Comparison of ENCODE assay signal across 12 cellular contexts in genomic region chr2:37666772-37667171, GRCh38. TPM values are rescaled to one million over a fixed set of nuclear protein-coding genes. Genes with fewer than 3 reads are reported as not detected.
A peak's percentile ranks its signal among the peaks of the same experiment; 100 is the strongest.
DNase-seq lines count a peak whose midpoint lies in the region; ATAC-seq and TF ChIP-seq lines count a peak whose summit lies in the region.
"Had no signal": no experiment of that assay in that cellular context is flagged by ENCODE, and none has a peak within 500 bp of the region (broad histone marks: within the 10 kb centered on the region; RNA-seq: fewer than 3 reads in every experiment).

No MANE protein-coding gene starts in this region.

- H3K4me1 ChIP-seq in gastroesophageal sphincter (peaks cover 16 to 88% (median 20%) of the 10 kb centered on the region in 3 donors), MM.1S (ENCODE audit: low read length) (peaks cover 14% of the 10 kb centered on the region; the same call in 1 of the 2 replicates)

- no peak for ATAC-seq in CD4-positive, alpha-beta T cell (ENCODE audit: poor library complexity)
- no peak for ATAC-seq in gastroesophageal sphincter
- ATAC-seq in stimulated activated effector memory CD8-positive, alpha-beta T cell treated with anti-CD3 and anti-CD28 coated beads, Interleukin-12 subunit alpha, Interleukin-12 subunit beta, amount 100 ng/mL, for 72 hours: no peak
- no peak for ATAC-seq in GM21526 (IDR thresholded peaks at IDR 0.05; ENCODE audit: low FRiP score, unreplicated experiment)
- ATAC-seq: pancreas had no signal

- no peak overlapping the region for H3K4me2 ChIP-seq in MM.1S (ENCODE audit: low read depth, low read length)

- H2AFZ ChIP-seq in MM.1S (ENCODE audit: low read length): no peak overlapping the region

- no peak overlapping the region for H3K4me3 Mint-ChIP-seq in CD4-positive, alpha-beta T cell
- H3K4me3 Mint-ChIP-seq in stimulated activated effector memory CD8-positive, alpha-beta T cell treated with anti-CD3 and anti-CD28 coated beads, Interleukin-12 subunit alpha, Interleukin-12 subunit beta, amount 100 ng/mL, for 72 hours: peak overlapping the region; percentile 26

- H3K79me2 ChIP-seq in MM.1S (ENCODE audit: low read length): peaks cover 95% of the 10 kb centered on the region

- peak overlapping the region; percentile 48 for H3K27ac Mint-ChIP-seq in CD4-positive, alpha-beta T cell
- peak overlapping the region; percentile 94 for H3K27ac Mint-ChIP-seq in stimulated activated effector memory CD8-positive, alpha-beta T cell treated with anti-CD3 and anti-CD28 coated beads, Interleukin-12 subunit alpha, Interleukin-12 subunit beta, amount 100 ng/mL, for 72 hours

- DNase-seq in CD4-positive, alpha-beta T cell: no peak
- no peak for DNase-seq in NB4 (ENCODE audit: low read depth)
- no peak for DNase-seq in stimulated activated effector memory CD8-positive, alpha-beta T cell treated with anti-CD3 and anti-CD28 coated beads, Interleukin-12 subunit alpha, Interleukin-12 subunit beta, amount 100 ng/mL, for 72 hours (ENCODE audit: low spot score in 2 of 2)
- no peak for DNase-seq in MM.1S
- DNase-seq in KG1 (lab: John Stamatoyannopoulos, UW): no peak
- DNase-seq: DMS53, NCI-H2081, pancreas, WERI-Rb-1 had no signal

- no peaks in the 10 kb centered on the region for H3K27me3 Mint-ChIP-seq in CD4-positive, alpha-beta T cell

- no peaks in the 10 kb centered on the region for H3K9me2 ChIP-seq in MM.1S (replicated peaks; ENCODE audit: insufficient read depth, low read length)

- POLR2A ChIA-PET in CD4-positive, alpha-beta T cell (lab: Charles Lee): interaction anchor here (0.6 to 2.0 kb wide), 7 partner anchors 8 to 117 kb away, joined by 3 to 9 read pairs (median 5); no protein-coding TSS in a partner anchor

- H3K36me3 ChIP-seq in gastroesophageal sphincter (peaks cover 0 to 8% of the 10 kb centered on the region in 2 donors), MM.1S (replicated peaks; ENCODE audit: insufficient read depth, low read length) (no peaks in the 10 kb centered on the region)
- H3K36me3 ChIP-seq: pancreas had no signal

- intact Hi-C loops in CD4-positive, alpha-beta T cell (cut with DNase I, micrococcal nuclease): loop anchor here in 1 of 2 experiments (2.0 kb wide), 1 partner anchor 14 kb away; no protein-coding TSS in a partner anchor

- peaks cover 45% of the 10 kb centered on the region for H3K36me3 Mint-ChIP-seq in CD4-positive, alpha-beta T cell (ENCODE audit: low read depth)
- H3K36me3 Mint-ChIP-seq in stimulated activated effector memory CD8-positive, alpha-beta T cell treated with anti-CD3 and anti-CD28 coated beads, Interleukin-12 subunit alpha, Interleukin-12 subunit beta, amount 100 ng/mL, for 72 hours: peaks cover 67% of the 10 kb centered on the region

- peaks cover 90% of the 10 kb centered on the region for H3K4me1 Mint-ChIP-seq in CD4-positive, alpha-beta T cell (ENCODE audit: low read depth)
- peaks cover 83% of the 10 kb centered on the region for H3K4me1 Mint-ChIP-seq in stimulated activated effector memory CD8-positive, alpha-beta T cell treated with anti-CD3 and anti-CD28 coated beads, Interleukin-12 subunit alpha, Interleukin-12 subunit beta, amount 100 ng/mL, for 72 hours

- peak overlapping the region; percentile 94 for H3K4me3 ChIP-seq in NB4 (ENCODE audit: low read depth, low read length)
- H3K4me3 ChIP-seq in gastroesophageal sphincter: no peak overlapping the region
- H3K4me3 ChIP-seq in MM.1S (ENCODE audit: low read length): no peak overlapping the region
- H3K4me3 ChIP-seq: pancreas, SJSA1 had no signal

- no peak for TF ChIP-seq POLR2A in NB4 (IDR thresholded peaks at IDR 0.05; ENCODE audit: extremely low read depth, insufficient read length)
- no peak for TF ChIP-seq POLR2A in gastroesophageal sphincter (IDR thresholded peaks at IDR 0.05)

- H3K9ac ChIP-seq in MM.1S (ENCODE audit: low read length): no peak overlapping the region

- H3F3A ChIP-seq in MM.1S (ENCODE audit: insufficient read depth, low read length): 0 out of 2 replicates have a peak, but pooled peaks cover under 1% of the 10 kb centered on the region

- no peaks in the 10 kb centered on the region for H3K9me3 Mint-ChIP-seq in CD4-positive, alpha-beta T cell
- H3K9me3 Mint-ChIP-seq in stimulated activated effector memory CD8-positive, alpha-beta T cell treated with anti-CD3 and anti-CD28 coated beads, Interleukin-12 subunit alpha, Interleukin-12 subunit beta, amount 100 ng/mL, for 72 hours: no peaks in the 10 kb centered on the region

- no peaks in the 10 kb centered on the region for H3K27me3 ChIP-seq in CD4-positive, alpha-beta T cell (ENCODE audit: control insufficient read depth, insufficient read depth, low read length)
- H3K27me3 ChIP-seq in gastroesophageal sphincter (no peaks in the 10 kb centered on the region), MM.1S (replicated peaks; ENCODE audit: insufficient read depth, low read length) (no peaks in the 10 kb centered on the region)
- H3K27me3 ChIP-seq: pancreas, SJSA1 had no signal

- CTCF ChIA-PET in CD4-positive, alpha-beta T cell (lab: Charles Lee): interaction anchor here (1.3 to 1.8 kb wide), 3 partner anchors 10 to 67 kb away, joined by 3 to 5 read pairs (median 3); no protein-coding TSS in a partner anchor

- TF ChIP-seq EP300 in gastroesophageal sphincter (IDR thresholded peaks at IDR 0.05): no peak

- 75% methylated on average over 2 of the region's 2 CpGs; no CpG with 5 or more reads in 1 of the 2 donors for whole genome bisulfite sequencing in gastroesophageal sphincter (ENCODE audit: low coverage in 1 of 2), 2 donors

- no peak overlapping the region for H3K27ac ChIP-seq in CD4-positive, alpha-beta T cell (ENCODE audit: low read depth, low read length)
- H3K27ac ChIP-seq in gastroesophageal sphincter (peak overlapping the region in 3 of 4 donors; percentile 35 to 93 (median 38)), MM.1S (ENCODE audit: low read length) (no peak overlapping the region)
- H3K27ac ChIP-seq: pancreas, SJSA1, WERI-Rb-1 had no signal

- no peaks in the 10 kb centered on the region for H4K20me1 ChIP-seq in MM.1S (ENCODE audit: insufficient read depth, low read length)

- TF ChIP-seq CTCF in CD4-positive, alpha-beta T cell (IDR thresholded peaks at IDR 0.05): no peak
- no peak for TF ChIP-seq CTCF in NB4 (IDR thresholded peaks at IDR 0.05; ENCODE audit: low read depth, low read length)
- no peak for TF ChIP-seq CTCF in gastroesophageal sphincter (IDR thresholded peaks at IDR 0.05)
- no peak for TF ChIP-seq CTCF in MM.1S (IDR thresholded peaks at IDR 0.05; ENCODE audit: low read length)

- H3K9me3 ChIP-seq in CD4-positive, alpha-beta T cell (ENCODE audit: control insufficient read depth, low read length): no peaks in the 10 kb centered on the region
- H3K9me3 ChIP-seq in gastroesophageal sphincter (no peaks in the 10 kb centered on the region), MM.1S (replicated peaks; ENCODE audit: insufficient read depth, low read length) (no peaks in the 10 kb centered on the region)
- H3K9me3 ChIP-seq: pancreas had no signal

RNA-seq across cellular contexts. Expression of gene CDC42EP3, which starts 4.7 kb away (rescaled TPM):
- total RNA-seq in CD4-positive, alpha-beta T cell: 10 to 100 TPM; 20.6 to 24.1 TPM
- total RNA-seq in gastroesophageal sphincter: 100 to 1,000 TPM in 2 of 4 donors, 10 to 100 TPM in 2; 39.4 to 198 (median 87.4) TPM

Comparison
In these comparisons a context has a peak if more than half of its experiments do, and no peak if none do; other contexts are left out.
1. H3K27ac ChIP-seq: peak in gastroesophageal sphincter (3 of 4); none in CD4-positive, alpha-beta T cell (single experiment) and MM.1S (single experiment).